7 cellular contexts compared by ENCODE assay signal in the genomic region with DNA sequence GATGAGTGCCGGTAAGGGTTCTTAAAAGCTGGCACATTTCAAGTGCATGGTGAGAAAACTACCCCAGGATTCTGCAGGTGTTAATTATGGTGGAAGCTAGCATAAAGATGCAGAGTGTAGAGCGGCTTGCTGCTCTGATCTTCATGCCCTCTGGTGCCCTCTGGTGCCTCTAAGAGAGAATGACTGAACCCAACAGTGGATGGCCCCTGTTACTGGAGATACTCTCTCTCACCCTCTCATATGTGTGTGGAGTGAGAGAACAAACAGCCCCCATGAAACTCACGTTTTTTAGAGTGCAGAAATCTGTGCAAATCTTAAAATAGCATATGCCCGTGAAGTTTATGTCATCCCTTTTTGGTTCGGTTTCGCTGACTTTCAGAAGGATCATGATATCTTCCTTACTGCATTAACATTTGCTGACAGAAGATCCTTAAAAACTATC.
A peak's percentile ranks its signal among the peaks of the same experiment; 100 is the strongest.
DNase-seq lines count a peak whose midpoint lies in the region; ATAC-seq and TF ChIP-seq lines count a peak whose summit lies in the region.

No MANE protein-coding gene starts in this region.

- peaks cover 0 to 11% (median 0%) of the 10 kb centered on the region in 7 donors for H3K27me3 ChIP-seq in heart right ventricle

- H3K4me1 ChIP-seq in heart right ventricle, result no peaks in the 10 kb centered on the region

- 29 to 31% methylated on average over 6 of the region's 6 CpGs for WGBS in heart right ventricle, 2 donors

- no peaks in the 10 kb centered on the region for H3K36me3 ChIP-seq in heart right ventricle

- TF ChIP-seq CTCF in GM13976 (IDR thresholded peaks at IDR 0.05; ENCODE audit: borderline replicate concordance, control extremely low read depth, extremely low read depth, insufficient read depth, missing control alignments) (peak; percentile 70), HFF-Myc (IDR thresholded peaks at IDR 0.05; ENCODE audit: low read depth, low read length, missing control alignments) (peak; percentile 78), heart right ventricle (IDR thresholded peaks at IDR 0.05) (peak; percentile 35 to 81 (median 71))

- no peak overlapping the region for H3K27ac Mint-ChIP-seq in activated naive CD8-positive, alpha-beta T cell treated with anti-CD3 and anti-CD28 coated beads, Interleukin-2, amount 50 U/mL, for 24 hours

- no peaks in the 10 kb centered on the region for H3K27me3 Mint-ChIP-seq in activated naive CD8-positive, alpha-beta T cell treated with anti-CD3 and anti-CD28 coated beads, Interleukin-2, amount 50 U/mL, for 24 hours

- H3K9me3 ChIP-seq in heart right ventricle, result no peaks in the 10 kb centered on the region

- intact Hi-C loops in heart right ventricle (cut with DNase I), result loop anchor here (1.0 to 10.0 kb wide), 9 partner anchors 372 to 765 kb away; no protein-coding TSS in a partner anchor

- peak; percentile 90 for ATAC-seq in activated naive CD8-positive, alpha-beta T cell treated with anti-CD3 and anti-CD28 coated beads, Interleukin-2, amount 50 U/mL, for 24 hours
- ATAC-seq in heart right ventricle, result peak; percentile 69 to 92 (median 77)

- H3K36me3 Mint-ChIP-seq in activated naive CD8-positive, alpha-beta T cell treated with anti-CD3 and anti-CD28 coated beads, Interleukin-2, amount 50 U/mL, for 24 hours (ENCODE audit: low read depth), result no peaks in the 10 kb centered on the region

- no peaks in the 10 kb centered on the region for H3K4me1 Mint-ChIP-seq in activated naive CD8-positive, alpha-beta T cell treated with anti-CD3 and anti-CD28 coated beads, Interleukin-2, amount 50 U/mL, for 24 hours

- H3K4me3 Mint-ChIP-seq in activated naive CD8-positive, alpha-beta T cell treated with anti-CD3 and anti-CD28 coated beads, Interleukin-2, amount 50 U/mL, for 24 hours, result no peak overlapping the region

- H3K4me3 ChIP-seq in HFF-Myc (replicated peaks; ENCODE audit: low read depth, low read length), result no peak overlapping the region
- H3K4me3 ChIP-seq in heart right ventricle, result no peak overlapping the region

- no peak overlapping the region for H3K27ac ChIP-seq in heart right ventricle

- DNase-seq in GM13976 (ENCODE audit: low spot score), result peak; percentile 44
- DNase-seq in HFF-Myc (ENCODE audit: extremely low read depth, low read depth), result peak; percentile 17
- DNase-seq in M059J (ENCODE audit: low read depth), result peak; percentile 58
- peak; percentile 89 for DNase-seq in SHP77 treated with DMSO at 0.1 percent for 48 hours (lab: John Stamatoyannopoulos, UW)
- DNase-seq in activated naive CD8-positive, alpha-beta T cell treated with anti-CD3 and anti-CD28 coated beads, Interleukin-2, amount 50 U/mL, for 24 hours, result peak; percentile 31
- DNase-seq in heart right ventricle, result peak in 1 of 2 donors; percentile 39
- DNase-seq in retina, result peak; percentile 66

- no peaks in the 10 kb centered on the region for H3K9me3 Mint-ChIP-seq in activated naive CD8-positive, alpha-beta T cell treated with anti-CD3 and anti-CD28 coated beads, Interleukin-2, amount 50 U/mL, for 24 hours

- in situ Hi-C loops in GM13976 (cut with MboI; ENCODE audit: low sequenced_read_pairs, unreplicated experiment), result loop anchor here (10.0 to 25.0 kb wide), 2 partner anchors 375 to 762 kb away; no protein-coding TSS in a partner anchor
